In genomic region chr10:96904648-96905047, GRCh38 we compare ENCODE assay signal across 17 cellular contexts.
DNase-seq lines count a peak whose midpoint lies in the region; ATAC-seq, FAIRE-seq and TF ChIP-seq lines count a peak whose summit lies in the region.
"Had no signal": no experiment of that assay in that cellular context is flagged by ENCODE, and none has a peak within 500 bp of the region (broad histone marks: within the 10 kb centered on the region; RNA-seq: fewer than 3 reads in every experiment).

No MANE protein-coding gene starts in this region.

- peak overlapping the region; percentile 16; the same call in 1 of the 2 replicates for H3K4me3 ChIP-seq in LNCaP clone FGC (ENCODE audit: low read depth, low read length)
- H3K4me3 ChIP-seq in pancreas: no peak overlapping the region
- no peak overlapping the region for H3K4me3 ChIP-seq in SJCRH30

- ATAC-seq in pancreas: peak in 3 of 4 donors; percentile 50 to 59 (median 55)
- no peak for ATAC-seq in GM21447 (IDR thresholded peaks at IDR 0.05; ENCODE audit: unreplicated experiment)
- ATAC-seq: HCT116 had no signal

- no peak for FAIRE-seq in pancreas (lab: Jason Lieb, UNC)
- FAIRE-seq: H1 had no signal

- no peaks in the 10 kb centered on the region for H3K36me3 ChIP-seq in pancreas
- H3K36me3 ChIP-seq in SJCRH30: no peaks in the 10 kb centered on the region

- WGBS in pancreas, 2 donors: 32% methylated on average over 4 of the region's 4 CpGs

- H3K9me3 ChIP-seq in pancreas (no peaks in the 10 kb centered on the region), SJCRH30 (replicated peaks) (no peaks in the 10 kb centered on the region)

- H3K4me1 ChIP-seq in pancreas (peaks cover 20 to 44% (median 38%) of the 10 kb centered on the region in 3 donors), SJCRH30 (no peaks in the 10 kb centered on the region)

- intact Hi-C loops in pancreas (cut with DNase I): no loop called here

- DNase-seq in NCI-H510A treated with DMSO at 0.1 percent for 48 hours (lab: John Stamatoyannopoulos, UW): peak; percentile 25
- no peak for DNase-seq in NCI-H510A (lab: John Stamatoyannopoulos, UW)
- DNase-seq in LNCaP clone FGC (ENCODE audit: low read depth): no peak
- peak; percentile 41 for DNase-seq in SHP77 treated with DMSO at 0.1 percent for 48 hours (lab: John Stamatoyannopoulos, UW)
- no peak for DNase-seq in pancreas
- DNase-seq in SJCRH30: no peak
- no peak for DNase-seq in occipital lobe (lab: John Stamatoyannopoulos, UW)
- DNase-seq: IMR-90, NCI-H1092, NCI-H1417 treated with DMSO at 0.1 percent for 48 hours, NCI-H187 treated with DMSO at 0.1 percent for 48 hours, NCI-H446, NCI-H526 treated with DMSO at 0.1 percent for 48 hours, T-helper 1 cell had no signal

- H3K27me3 ChIP-seq in pancreas (no peaks in the 10 kb centered on the region), SJCRH30 (no peaks in the 10 kb centered on the region)

- TF ChIP-seq CTCF in LNCaP clone FGC (IDR thresholded peaks at IDR 0.05; ENCODE audit: control insufficient read depth, extremely low read depth, insufficient read depth): no peak
- no peak for TF ChIP-seq CTCF in pancreas (IDR thresholded peaks at IDR 0.05)

- H3K27ac ChIP-seq in pancreas (no peak overlapping the region), SJCRH30 (no peak overlapping the region)

Comparison
In these comparisons a context has a peak if more than half of its experiments do, and no peak if none do; other contexts are left out.
1. DNase-seq: peak in NCI-H510A treated with DMSO at 0.1 percent for 48 hours (single experiment) and SHP77 treated with DMSO at 0.1 percent for 48 hours (single experiment); none in NCI-H510A (single experiment), LNCaP clone FGC (single experiment), pancreas (0 of 6), SJCRH30 (0 of 2) and occipital lobe (single experiment).